In the genomic region with DNA sequence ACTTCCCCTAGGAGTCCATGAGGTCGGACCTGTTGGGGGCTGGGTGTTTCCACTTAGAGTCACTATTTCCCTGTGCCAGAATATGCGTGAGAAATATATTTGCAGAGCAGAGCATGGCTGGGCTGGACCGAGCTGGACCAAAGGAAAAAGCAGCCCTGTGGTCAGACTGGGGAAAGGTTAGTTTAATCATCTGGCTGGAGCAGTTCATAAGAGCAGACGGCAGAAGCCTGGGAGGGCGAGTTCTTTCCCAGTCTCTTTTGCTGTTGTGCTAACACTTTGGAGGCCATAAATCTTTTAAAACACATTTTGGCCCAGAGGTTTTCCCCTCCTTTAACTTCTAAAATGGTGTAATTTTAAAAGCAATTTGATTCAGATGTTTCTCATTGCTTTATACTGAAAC, we compare ENCODE assay signal across 20 cellular contexts.
DNase-seq lines count a peak whose midpoint lies in the region; ATAC-seq, FAIRE-seq and TF ChIP-seq lines count a peak whose summit lies in the region.
"Had no signal": no experiment of that assay in that cellular context is flagged by ENCODE, and none has a peak within 500 bp of the region (broad histone marks: within the 10 kb centered on the region; RNA-seq: fewer than 3 reads in every experiment).

No MANE protein-coding gene starts in this region.

- peak overlapping the region; percentile 20 for H3K27ac Mint-ChIP-seq in astrocyte (ENCODE audit: unreplicated experiment)
- H3K27ac Mint-ChIP-seq: activated naive CD8-positive, alpha-beta T cell treated with anti-CD3 and anti-CD28 coated beads, Interleukin-2, amount 50 U/mL, for 24 hours; CD8-positive, alpha-beta T cell; naive thymus-derived CD4-positive, alpha-beta T cell; stimulated activated naive CD8-positive, alpha-beta T cell treated with anti-CD3 and anti-CD28 coated beads, Interleukin-15, Interleukin-2, amounts not matched to agents 100 ng/mL and 50 ng/mL, for 24 hours had no signal

- TF ChIP-seq POLR2A in gastroesophageal sphincter (IDR thresholded peaks at IDR 0.05) (no peak), sigmoid colon (IDR thresholded peaks at IDR 0.05) (no peak)

- H3K9me3 Mint-ChIP-seq in astrocyte (ENCODE audit: unreplicated experiment): no peaks in the 10 kb centered on the region
- H3K9me3 Mint-ChIP-seq: activated naive CD8-positive, alpha-beta T cell treated with anti-CD3 and anti-CD28 coated beads, Interleukin-2, amount 50 U/mL, for 24 hours; CD8-positive, alpha-beta T cell; stimulated activated naive CD8-positive, alpha-beta T cell treated with anti-CD3 and anti-CD28 coated beads, Interleukin-15, Interleukin-2, amounts not matched to agents 100 ng/mL and 50 ng/mL, for 24 hours had no signal

- H3K4me1 ChIP-seq in astrocyte (ENCODE audit: insufficient read depth, low read length) (peaks cover 23% of the 10 kb centered on the region), gastroesophageal sphincter (peaks cover 3 to 76% (median 25%) of the 10 kb centered on the region in 3 donors), sigmoid colon (peaks cover 0 to 74% (median 65%) of the 10 kb centered on the region in 4 donors)

- H3K79me2 ChIP-seq in astrocyte (ENCODE audit: insufficient read depth, low read length): peaks cover 59% of the 10 kb centered on the region

- H3K9ac ChIP-seq in astrocyte (ENCODE audit: low read length): no peak overlapping the region

- TF ChIP-seq EP300 in gastroesophageal sphincter (IDR thresholded peaks at IDR 0.05): no peak
- TF ChIP-seq EP300 in sigmoid colon (IDR thresholded peaks at IDR 0.05): no peak

- H3K4me3 Mint-ChIP-seq in astrocyte (ENCODE audit: unreplicated experiment): no peak overlapping the region
- H3K4me3 Mint-ChIP-seq: activated naive CD8-positive, alpha-beta T cell treated with anti-CD3 and anti-CD28 coated beads, Interleukin-2, amount 50 U/mL, for 24 hours; CD8-positive, alpha-beta T cell; naive thymus-derived CD4-positive, alpha-beta T cell; stimulated activated naive CD8-positive, alpha-beta T cell treated with anti-CD3 and anti-CD28 coated beads, Interleukin-15, Interleukin-2, amounts not matched to agents 100 ng/mL and 50 ng/mL, for 24 hours had no signal

- H3K9me3 ChIP-seq in astrocyte (ENCODE audit: insufficient read depth, low read depth, low read length): no peaks in the 10 kb centered on the region
- no peaks in the 10 kb centered on the region for H3K9me3 ChIP-seq in gastroesophageal sphincter
- no peaks in the 10 kb centered on the region for H3K9me3 ChIP-seq in sigmoid colon

- no peak for TF ChIP-seq CTCF in astrocyte (IDR thresholded peaks at IDR 0.05; ENCODE audit: insufficient read depth, low read depth, low read length)
- no peak for TF ChIP-seq CTCF in gastroesophageal sphincter (IDR thresholded peaks at IDR 0.05)
- no peak for TF ChIP-seq CTCF in sigmoid colon (IDR thresholded peaks at IDR 0.05)
- TF ChIP-seq CTCF in GM20000 (IDR thresholded peaks at IDR 0.05; ENCODE audit: extremely low read depth, missing control alignments): no peak

- H2AFZ ChIP-seq in astrocyte (ENCODE audit: low read depth, low read length): no peak overlapping the region

- peaks cover 44% of the 10 kb centered on the region for H3K4me1 Mint-ChIP-seq in astrocyte (ENCODE audit: low read depth, unreplicated experiment)
- H3K4me1 Mint-ChIP-seq: activated naive CD8-positive, alpha-beta T cell treated with anti-CD3 and anti-CD28 coated beads, Interleukin-2, amount 50 U/mL, for 24 hours; naive thymus-derived CD4-positive, alpha-beta T cell had no signal

- WGBS in gastroesophageal sphincter (ENCODE audit: low coverage in 1 of 2), 2 donors: 35 to 56% methylated on average over 3 to 4 of the region's 5 CpGs
- WGBS in sigmoid colon, 2 donors: 74 to 85% methylated on average over 5 of the region's 5 CpGs

- peak; percentile 55 for ATAC-seq in gastroesophageal sphincter
- ATAC-seq: activated naive CD8-positive, alpha-beta T cell treated with anti-CD3 and anti-CD28 coated beads, Interleukin-2, amount 50 U/mL, for 24 hours; CD8-positive, alpha-beta T cell; naive thymus-derived CD4-positive, alpha-beta T cell had no signal

- H3K4me2 ChIP-seq in astrocyte (ENCODE audit: low read length): no peak overlapping the region

- FAIRE-seq in astrocyte (lab: Jason Lieb, UNC): no peak

- H3K4me3 ChIP-seq in astrocyte (ENCODE audit: insufficient read depth, low read depth, low read length): no peak overlapping the region
- no peak overlapping the region for H3K4me3 ChIP-seq in gastroesophageal sphincter
- H3K4me3 ChIP-seq in sigmoid colon: no peak overlapping the region
- H3K4me3 ChIP-seq: skin epidermis had no signal

- intact Hi-C loops in sigmoid colon (cut with DNase I): no loop called here

- peaks cover 13% of the 10 kb centered on the region for H3K36me3 Mint-ChIP-seq in astrocyte (ENCODE audit: low read depth, unreplicated experiment)
- H3K36me3 Mint-ChIP-seq: CD8-positive, alpha-beta T cell; naive thymus-derived CD4-positive, alpha-beta T cell had no signal

- H3K27ac ChIP-seq in astrocyte (ENCODE audit: low read depth, low read length) (no peak overlapping the region), gastroesophageal sphincter (peak overlapping the region in 3 of 4 donors; percentile 9 to 27 (median 22)), sigmoid colon (peak overlapping the region in 3 of 4 donors; percentile 14 to 60 (median 40))

- H3K36me3 ChIP-seq in astrocyte (ENCODE audit: insufficient read depth, low read length) (peaks cover 8% of the 10 kb centered on the region), gastroesophageal sphincter (no peaks in the 10 kb centered on the region), sigmoid colon (no peaks in the 10 kb centered on the region)

- no peaks in the 10 kb centered on the region for H3K27me3 Mint-ChIP-seq in astrocyte (ENCODE audit: low read depth, unreplicated experiment)
- H3K27me3 Mint-ChIP-seq: activated naive CD8-positive, alpha-beta T cell treated with anti-CD3 and anti-CD28 coated beads, Interleukin-2, amount 50 U/mL, for 24 hours; stimulated activated naive CD8-positive, alpha-beta T cell treated with anti-CD3 and anti-CD28 coated beads, Interleukin-15, Interleukin-2, amounts not matched to agents 100 ng/mL and 50 ng/mL, for 24 hours had no signal

- H3K27me3 ChIP-seq in astrocyte (ENCODE audit: insufficient read depth, low read length) (no peaks in the 10 kb centered on the region), gastroesophageal sphincter (no peaks in the 10 kb centered on the region), sigmoid colon (no peaks in the 10 kb centered on the region)

- peaks cover 82% of the 10 kb centered on the region for H4K20me1 ChIP-seq in astrocyte (ENCODE audit: insufficient read depth, low read length)

- DNase-seq in AG20443 (ENCODE audit: low spot score) (peak; percentile 81), astrocyte (ENCODE audit: low read depth) (peak; percentile 66), sigmoid colon (peak; percentile 83), GM20000 (ENCODE audit: low spot score) (no peak), NCI-H2227 treated with DMSO at 0.1 percent for 48 hours (lab: John Stamatoyannopoulos, UW) (no peak), OCI-M2 (lab: John Stamatoyannopoulos, UW; ENCODE audit: unreplicated experiment) (no peak)
- no peak for DNase-seq in activated CD4-positive, alpha-beta T cell treated with anti-CD3 and anti-CD28 coated beads for 48 hours
- DNase-seq: activated CD4-positive, alpha-beta T cell treated with anti-CD3 and anti-CD28 coated beads for 4 hours; activated naive CD8-positive, alpha-beta T cell treated with anti-CD3 and anti-CD28 coated beads, Interleukin-2, amount 50 U/mL, for 24 hours; CD8-positive, alpha-beta T cell; central memory CD4-positive, alpha-beta T cell; DMS79; head of caudate nucleus; naive thymus-derived CD4-positive, alpha-beta T cell; NCI-H2029; NCI-H446 treated with DMSO at 0.1 percent for 48 hours; posterior cingulate gyrus had no signal

Comparison
In these comparisons a context has a peak if more than half of its experiments do, and no peak if none do; other contexts are left out.
1. DNase-seq: peak in AG20443 (single experiment), astrocyte (single experiment) and sigmoid colon (single experiment); none in GM20000 (single experiment), NCI-H2227 treated with DMSO at 0.1 percent for 48 hours (single experiment), OCI-M2 (single experiment) and activated CD4-positive, alpha-beta T cell treated with anti-CD3 and anti-CD28 coated beads for 48 hours (single experiment).